In the genomic region with DNA sequence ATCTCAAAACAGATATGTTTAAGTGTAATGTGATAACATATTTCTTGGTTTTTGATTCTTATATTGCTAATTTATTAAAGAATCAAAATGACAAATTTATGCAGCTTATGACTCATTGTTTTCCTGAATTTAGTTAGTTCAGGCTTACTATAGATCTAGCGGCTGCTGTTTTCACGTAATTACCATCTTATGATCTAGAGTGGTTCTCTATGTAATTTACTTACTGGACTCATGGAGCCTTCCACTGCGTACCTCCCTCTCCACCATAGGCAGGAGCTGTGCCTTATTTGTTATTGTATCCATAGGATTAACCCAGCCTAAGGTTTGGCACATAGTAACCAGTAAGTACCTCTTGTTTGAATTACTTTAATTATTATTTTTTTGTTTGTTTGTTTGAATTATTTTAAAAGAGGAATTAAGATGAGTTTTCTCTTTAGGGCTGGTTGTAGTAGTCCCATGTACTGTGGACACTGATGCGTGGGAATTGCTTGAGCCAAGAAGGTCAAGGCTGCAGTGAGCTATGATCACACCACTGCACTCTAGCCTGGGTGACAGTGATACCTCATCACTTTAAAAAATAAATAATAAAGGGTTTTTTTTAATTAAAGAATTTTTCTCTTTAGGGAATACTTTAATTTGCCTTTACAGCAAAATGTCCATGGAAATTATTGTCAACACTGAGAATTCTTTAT, we compare ENCODE assay signal across 2 cellular contexts.
TF ChIP-seq lines count a peak whose summit lies in the region.

No MANE protein-coding gene starts in this region.

TF ChIP-seq in liver, 16 proteins besides CTCF, POLR2A, EP300 and RAD21 (continued from another document):
- TF ChIP-seq, protein P1, sequence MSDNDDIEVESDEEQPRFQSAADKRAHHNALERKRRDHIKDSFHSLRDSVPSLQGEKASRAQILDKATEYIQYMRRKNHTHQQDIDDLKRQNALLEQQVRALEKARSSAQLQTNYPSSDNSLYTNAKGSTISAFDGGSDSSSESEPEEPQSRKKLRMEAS (IDR thresholded peaks at IDR 0.05): no peak
- TF ChIP-seq EGR1 (IDR thresholded peaks at IDR 0.05; ENCODE audit: low read depth in 2 of 2) (no peak), HNF4G (IDR thresholded peaks at IDR 0.05) (no peak), TAF1 (conservative IDR thresholded peaks at IDR 0.05) (no peak), JUND (IDR thresholded peaks at IDR 0.05) (peak in 1 of 2 donors; percentile 10), FOXA1 (IDR thresholded peaks at IDR 0.05) (no peak), YY1 (IDR thresholded peaks at IDR 0.05) (no peak), SP1 (IDR thresholded peaks at IDR 0.05) (no peak), RXRA (IDR thresholded peaks at IDR 0.05) (no peak), FOXA2 (IDR thresholded peaks at IDR 0.05) (no peak)
- TF ChIP-seq, protein P2, sequence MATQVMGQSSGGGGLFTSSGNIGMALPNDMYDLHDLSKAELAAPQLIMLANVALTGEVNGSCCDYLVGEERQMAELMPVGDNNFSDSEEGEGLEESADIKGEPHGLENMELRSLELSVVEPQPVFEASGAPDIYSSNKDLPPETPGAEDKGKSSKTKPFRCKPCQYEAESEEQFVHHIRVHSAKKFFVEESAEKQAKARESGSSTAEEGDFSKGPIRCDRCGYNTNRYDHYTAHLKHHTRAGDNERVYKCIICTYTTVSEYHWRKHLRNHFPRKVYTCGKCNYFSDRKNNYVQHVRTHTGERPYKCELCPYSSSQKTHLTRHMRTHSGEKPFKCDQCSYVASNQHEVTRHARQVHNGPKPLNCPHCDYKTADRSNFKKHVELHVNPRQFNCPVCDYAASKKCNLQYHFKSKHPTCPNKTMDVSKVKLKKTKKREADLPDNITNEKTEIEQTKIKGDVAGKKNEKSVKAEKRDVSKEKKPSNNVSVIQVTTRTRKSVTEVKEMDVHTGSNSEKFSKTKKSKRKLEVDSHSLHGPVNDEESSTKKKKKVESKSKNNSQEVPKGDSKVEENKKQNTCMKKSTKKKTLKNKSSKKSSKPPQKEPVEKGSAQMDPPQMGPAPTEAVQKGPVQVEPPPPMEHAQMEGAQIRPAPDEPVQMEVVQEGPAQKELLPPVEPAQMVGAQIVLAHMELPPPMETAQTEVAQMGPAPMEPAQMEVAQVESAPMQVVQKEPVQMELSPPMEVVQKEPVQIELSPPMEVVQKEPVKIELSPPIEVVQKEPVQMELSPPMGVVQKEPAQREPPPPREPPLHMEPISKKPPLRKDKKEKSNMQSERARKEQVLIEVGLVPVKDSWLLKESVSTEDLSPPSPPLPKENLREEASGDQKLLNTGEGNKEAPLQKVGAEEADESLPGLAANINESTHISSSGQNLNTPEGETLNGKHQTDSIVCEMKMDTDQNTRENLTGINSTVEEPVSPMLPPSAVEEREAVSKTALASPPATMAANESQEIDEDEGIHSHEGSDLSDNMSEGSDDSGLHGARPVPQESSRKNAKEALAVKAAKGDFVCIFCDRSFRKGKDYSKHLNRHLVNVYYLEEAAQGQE (IDR thresholded peaks at IDR 0.05): no peak
- TF ChIP-seq, protein P3, sequence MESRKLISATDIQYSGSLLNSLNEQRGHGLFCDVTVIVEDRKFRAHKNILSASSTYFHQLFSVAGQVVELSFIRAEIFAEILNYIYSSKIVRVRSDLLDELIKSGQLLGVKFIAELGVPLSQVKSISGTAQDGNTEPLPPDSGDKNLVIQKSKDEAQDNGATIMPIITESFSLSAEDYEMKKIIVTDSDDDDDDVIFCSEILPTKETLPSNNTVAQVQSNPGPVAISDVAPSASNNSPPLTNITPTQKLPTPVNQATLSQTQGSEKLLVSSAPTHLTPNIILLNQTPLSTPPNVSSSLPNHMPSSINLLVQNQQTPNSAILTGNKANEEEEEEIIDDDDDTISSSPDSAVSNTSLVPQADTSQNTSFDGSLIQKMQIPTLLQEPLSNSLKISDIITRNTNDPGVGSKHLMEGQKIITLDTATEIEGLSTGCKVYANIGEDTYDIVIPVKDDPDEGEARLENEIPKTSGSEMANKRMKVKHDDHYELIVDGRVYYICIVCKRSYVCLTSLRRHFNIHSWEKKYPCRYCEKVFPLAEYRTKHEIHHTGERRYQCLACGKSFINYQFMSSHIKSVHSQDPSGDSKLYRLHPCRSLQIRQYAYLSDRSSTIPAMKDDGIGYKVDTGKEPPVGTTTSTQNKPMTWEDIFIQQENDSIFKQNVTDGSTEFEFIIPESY (IDR thresholded peaks at IDR 0.05): no peak

TF ChIP-seq in HepG2, 621 proteins besides CTCF, POLR2A, EP300 and RAD21 (continued from another document):
- TF ChIP-seq, protein P4, sequence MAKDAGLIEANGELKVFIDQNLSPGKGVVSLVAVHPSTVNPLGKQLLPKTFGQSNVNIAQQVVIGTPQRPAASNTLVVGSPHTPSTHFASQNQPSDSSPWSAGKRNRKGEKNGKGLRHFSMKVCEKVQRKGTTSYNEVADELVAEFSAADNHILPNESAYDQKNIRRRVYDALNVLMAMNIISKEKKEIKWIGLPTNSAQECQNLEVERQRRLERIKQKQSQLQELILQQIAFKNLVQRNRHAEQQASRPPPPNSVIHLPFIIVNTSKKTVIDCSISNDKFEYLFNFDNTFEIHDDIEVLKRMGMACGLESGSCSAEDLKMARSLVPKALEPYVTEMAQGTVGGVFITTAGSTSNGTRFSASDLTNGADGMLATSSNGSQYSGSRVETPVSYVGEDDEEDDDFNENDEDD (CRISPR knock-in tag; IDR thresholded peaks at IDR 0.05; ENCODE audit: borderline replicate concordance): no peak
- no peak for TF ChIP-seq CENPT (CRISPR knock-in tag; IDR thresholded peaks at IDR 0.05; ENCODE audit: low read depth)
- no peak for TF ChIP-seq PAF1 (CRISPR knock-in tag; IDR thresholded peaks at IDR 0.05)
- no peak for TF ChIP-seq ZNF605 (CRISPR knock-in tag; IDR thresholded peaks at IDR 0.05)
TF ChIP-seq in HepG2: peak in this region for 0.
